In genomic region chr1:86416343-86416742, GRCh38 we compare ENCODE assay signal across 19 cellular contexts. TPM values are rescaled to one million over a fixed set of nuclear protein-coding genes. Genes with fewer than 3 reads are reported as not detected.
DNase-seq lines count a peak whose midpoint lies in the region; ATAC-seq and TF ChIP-seq lines count a peak whose summit lies in the region.
"Had no signal": no experiment of that assay in that cellular context is flagged by ENCODE, and none has a peak within 500 bp of the region (broad histone marks: within the 10 kb centered on the region; RNA-seq: fewer than 3 reads in every experiment).

No MANE protein-coding gene starts in this region.

- no peak overlapping the region for H3K4me3 Mint-ChIP-seq in endothelial cell (ENCODE audit: unreplicated experiment)
- H3K4me3 Mint-ChIP-seq: activated CD8-positive, alpha-beta memory T cell treated with anti-CD3 and anti-CD28 coated beads, Interleukin-2, amount 10 ng/mL, durations not matched to agents 7 days and 5 days; neural crest cell had no signal

- TF ChIP-seq CTCF in endothelial cell (IDR thresholded peaks at IDR 0.05; ENCODE audit: unreplicated experiment) = no peak

- no peak overlapping the region for H3K27ac Mint-ChIP-seq in endothelial cell (ENCODE audit: unreplicated experiment)
- H3K27ac Mint-ChIP-seq: activated CD8-positive, alpha-beta memory T cell treated with anti-CD3 and anti-CD28 coated beads, Interleukin-2, amount 10 ng/mL, durations not matched to agents 7 days and 5 days had no signal

- ATAC-seq in HG03439 (IDR thresholded peaks at IDR 0.05; ENCODE audit: unreplicated experiment) = no peak
- ATAC-seq: activated CD8-positive, alpha-beta memory T cell treated with anti-CD3 and anti-CD28 coated beads, Interleukin-2, amount 10 ng/mL, durations not matched to agents 7 days and 5 days had no signal

- H3K36me3 Mint-ChIP-seq in endothelial cell (ENCODE audit: low read depth, unreplicated experiment) = no peaks in the 10 kb centered on the region
- H3K36me3 Mint-ChIP-seq: activated CD8-positive, alpha-beta memory T cell treated with anti-CD3 and anti-CD28 coated beads, Interleukin-2, amount 10 ng/mL, durations not matched to agents 7 days and 5 days had no signal

- peaks cover 8% of the 10 kb centered on the region for H3K4me1 Mint-ChIP-seq in endothelial cell (ENCODE audit: unreplicated experiment)

- no peaks in the 10 kb centered on the region for H3K9me3 Mint-ChIP-seq in endothelial cell (ENCODE audit: unreplicated experiment)
- H3K9me3 Mint-ChIP-seq: neural crest cell had no signal

- H3K27me3 Mint-ChIP-seq in endothelial cell (ENCODE audit: unreplicated experiment) = no peaks in the 10 kb centered on the region
- H3K27me3 Mint-ChIP-seq: activated CD8-positive, alpha-beta memory T cell treated with anti-CD3 and anti-CD28 coated beads, Interleukin-2, amount 10 ng/mL, durations not matched to agents 7 days and 5 days had no signal

- DNase-seq in ELR (ENCODE audit: low read depth) (peak; percentile 17), NCI-H2029 treated with DMSO at 0.1 percent for 48 hours (lab: John Stamatoyannopoulos, UW) (peak; percentile 7), RPMI8226 (peak; percentile 33), kidney tubule cell (ENCODE audit: low spot score) (peak; percentile 66), endothelial cell (ENCODE audit: low spot score) (no peak), AG08396 (ENCODE audit: low spot score) (no peak)
- DNase-seq: activated CD8-positive, alpha-beta memory T cell treated with anti-CD3 and anti-CD28 coated beads, Interleukin-2, amount 10 ng/mL, durations not matched to agents 7 days and 5 days; activated gamma-delta T cell treated with Interleukin-2 at 50 U/mL for 16 hours; aorta; C1 segment of cervical spinal cord; cortex of kidney; GM23248; mesenchymal stem cell; NCI-H524 treated with DMSO at 0.1 percent for 48 hours; T-helper 1 cell had no signal

RNA-seq across cellular contexts. Expression of gene CLCA2, which starts 7.6 kb away (rescaled TPM):
- total RNA-seq in endothelial cell (ENCODE audit: unreplicated experiment) = not detected
- total RNA-seq: activated CD8-positive, alpha-beta memory T cell treated with anti-CD3 and anti-CD28 coated beads, Interleukin-2, amount 10 ng/mL, durations not matched to agents 7 days and 5 days; Daoy; neural crest cell had no signal

RNA-seq across cellular contexts. Expression of gene ODF2L, which starts 20.2 kb away (rescaled TPM):
- 84.5 TPM for total RNA-seq in endothelial cell (ENCODE audit: unreplicated experiment)

RNA-seq across cellular contexts. Expression of gene CLCA1, which starts 52.4 kb away (rescaled TPM):
- not detected for total RNA-seq in endothelial cell (ENCODE audit: unreplicated experiment)
- total RNA-seq: activated CD8-positive, alpha-beta memory T cell treated with anti-CD3 and anti-CD28 coated beads, Interleukin-2, amount 10 ng/mL, durations not matched to agents 7 days and 5 days; Daoy; GM23248; neural crest cell; suprapubic skin had no signal

Comparison
In these comparisons a context has a peak if more than half of its experiments do, and no peak if none do; other contexts are left out.
1. DNase-seq: peak in ELR (single experiment), NCI-H2029 treated with DMSO at 0.1 percent for 48 hours (single experiment), RPMI8226 (single experiment) and kidney tubule cell (single experiment); none in endothelial cell (single experiment) and AG08396 (single experiment).